ENCODE assay signal across 12 cellular contexts in the genomic region with DNA sequence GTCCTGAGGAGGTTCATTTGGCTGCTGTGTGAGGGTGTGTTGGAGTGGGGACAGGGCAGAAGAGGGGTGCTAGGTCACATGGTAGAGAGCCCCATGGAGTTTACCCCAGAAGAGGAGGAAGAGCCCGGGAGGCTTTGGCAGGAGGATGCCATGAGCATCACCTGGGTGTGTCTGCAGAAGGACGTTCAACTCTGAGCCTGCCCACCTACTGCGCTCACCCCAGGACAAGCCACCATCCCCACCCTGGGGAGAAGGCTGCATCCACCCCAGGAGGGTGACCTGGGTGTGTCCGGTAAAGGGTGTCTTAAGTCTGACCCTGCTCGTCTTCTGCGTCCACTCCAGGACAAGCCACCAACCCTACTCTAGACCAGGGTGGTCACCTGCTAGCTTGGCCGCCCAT. TPM values are rescaled to one million over a fixed set of nuclear protein-coding genes. Genes with fewer than 3 reads are reported as not detected.
"Had no signal": no experiment of that assay in that cellular context is flagged by ENCODE, and none has a peak within 500 bp of the region (broad histone marks: within the 10 kb centered on the region; RNA-seq: fewer than 3 reads in every experiment).

No MANE protein-coding gene starts in this region.

- DNase-seq: central memory CD4-positive, alpha-beta T cell; cortex of kidney; effector memory CD4-positive, alpha-beta T cell; left ventricle myocardium superior; naive thymus-derived CD4-positive, alpha-beta T cell; nephron progenitor cell; sigmoid colon; stimulated activated CD4-positive, alpha-beta T cell treated with anti-CD3 and anti-CD28 coated beads, Interleukin-12 subunit alpha, Interleukin-12 subunit beta, amount 100 ng/mL, for 4 hours; stimulated activated naive CD4-positive, alpha-beta T cell treated with Interleukin-2 at 50 U/mL for 16 hours had no signal

- H3K4me3 Mint-ChIP-seq: naive thymus-derived CD4-positive, alpha-beta T cell; nephron progenitor cell had no signal

- H3K27ac ChIP-seq: neutrophil, sigmoid colon had no signal

- H3K27me3 ChIP-seq: neutrophil, sigmoid colon had no signal

- H3K36me3 ChIP-seq: neutrophil, sigmoid colon, tibial nerve had no signal

- H3K4me3 ChIP-seq: sigmoid colon, skin epidermis, tibial nerve had no signal

- H3K9me3 ChIP-seq: neutrophil, sigmoid colon, tibial nerve had no signal

- H3K9me3 Mint-ChIP-seq: nephron progenitor cell had no signal

- H3K4me1 ChIP-seq: sigmoid colon had no signal

- ATAC-seq: naive thymus-derived CD4-positive, alpha-beta T cell had no signal

- H3K27ac Mint-ChIP-seq: naive thymus-derived CD4-positive, alpha-beta T cell; nephron progenitor cell had no signal

RNA-seq across cellular contexts. Expression of gene RAMACL, which starts 49.1 kb away (rescaled TPM):
- polyA plus RNA-seq: naive thymus-derived CD4-positive, alpha-beta T cell had no signal
